19 cellular contexts compared by ENCODE assay signal in the genomic region with DNA sequence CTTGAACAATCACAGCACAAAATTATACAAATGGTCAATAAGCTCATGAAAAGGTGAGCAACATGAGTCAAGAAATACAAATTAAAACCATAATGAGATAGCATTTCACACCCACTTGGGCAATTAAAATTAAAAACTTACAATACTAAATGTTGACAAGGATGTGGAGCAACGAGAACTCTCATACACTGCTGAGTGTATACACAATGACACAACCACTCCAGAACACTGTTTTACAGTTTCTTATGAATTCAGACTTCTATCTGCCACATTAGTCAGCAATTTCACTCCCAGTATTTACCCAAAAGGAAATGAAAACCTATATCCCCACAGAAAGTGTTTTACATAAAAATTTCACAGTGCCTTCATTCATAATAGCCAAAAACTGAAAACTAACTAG. TPM values are rescaled to one million over a fixed set of nuclear protein-coding genes. Genes with fewer than 3 reads are reported as not detected.
DNase-seq lines count a peak whose midpoint lies in the region; ATAC-seq, FAIRE-seq and TF ChIP-seq lines count a peak whose summit lies in the region.
"Had no signal": no experiment of that assay in that cellular context is flagged by ENCODE, and none has a peak within 500 bp of the region (broad histone marks: within the 10 kb centered on the region; RNA-seq: fewer than 3 reads in every experiment).

No MANE protein-coding gene starts in this region.

- H3K4me3 Mint-ChIP-seq in T-helper 1 cell treated with Interleukin-12 subunit alpha and Interleukin-12 subunit beta and Interleukin-4 antibody, amounts not matched to agents 30 μg/mL and 1 μg/mL, for 36 hours = no peak overlapping the region
- H3K4me3 Mint-ChIP-seq in HFFc6 (no peak overlapping the region), natural killer cell (no peak overlapping the region)
- H3K4me3 Mint-ChIP-seq in activated naive CD8-positive, alpha-beta T cell = peak overlapping the region; percentile 2

- H3K27me3 Mint-ChIP-seq in T-helper 1 cell treated with Interleukin-12 subunit alpha and Interleukin-12 subunit beta and Interleukin-4 antibody, amounts not matched to agents 30 μg/mL and 1 μg/mL, for 36 hours (ENCODE audit: low read depth) = no peaks in the 10 kb centered on the region
- H3K27me3 Mint-ChIP-seq in HFFc6 (ENCODE audit: insufficient read depth) (peaks cover 2% of the 10 kb centered on the region; the same call in 1 of the 2 replicates), natural killer cell (ENCODE audit: low read depth in 2 of 2) (no peaks in the 10 kb centered on the region)
- no peaks in the 10 kb centered on the region for H3K27me3 Mint-ChIP-seq in activated naive CD8-positive, alpha-beta T cell

- H3K36me3 Mint-ChIP-seq in T-helper 1 cell treated with Interleukin-12 subunit alpha and Interleukin-12 subunit beta and Interleukin-4 antibody, amounts not matched to agents 30 μg/mL and 1 μg/mL, for 36 hours (ENCODE audit: low read depth) = peaks cover 63% of the 10 kb centered on the region
- H3K36me3 Mint-ChIP-seq in HFFc6 (ENCODE audit: low read depth) (peaks cover 64% of the 10 kb centered on the region), natural killer cell (peaks cover 25% of the 10 kb centered on the region)
- H3K36me3 Mint-ChIP-seq in activated naive CD8-positive, alpha-beta T cell = peaks cover 48% of the 10 kb centered on the region

- ATAC-seq in natural killer cell = no peak
- no peak for ATAC-seq in HG03439 (IDR thresholded peaks at IDR 0.05; ENCODE audit: unreplicated experiment)
- ATAC-seq: lower lobe of right lung, psoas muscle, Right ventricle myocardium inferior had no signal

- TF ChIP-seq POLR2A in GM12892 (IDR thresholded peaks at IDR 0.05; ENCODE audit: low read depth, low read length) = no peak

- H3K4me1 Mint-ChIP-seq in T-helper 1 cell treated with Interleukin-12 subunit alpha and Interleukin-12 subunit beta and Interleukin-4 antibody, amounts not matched to agents 30 μg/mL and 1 μg/mL, for 36 hours (ENCODE audit: low read depth) = peaks cover 37% of the 10 kb centered on the region
- peaks cover 18% of the 10 kb centered on the region for H3K4me1 Mint-ChIP-seq in HFFc6 (ENCODE audit: low read depth)
- H3K4me1 Mint-ChIP-seq in activated naive CD8-positive, alpha-beta T cell (ENCODE audit: low read depth) = peaks cover 43% of the 10 kb centered on the region
- peaks cover 33 to 39% of the 10 kb centered on the region in 2 donors for H3K4me1 Mint-ChIP-seq in natural killer cell

- no peak for TF ChIP-seq CTCF in HFFc6 (IDR thresholded peaks at IDR 0.05)
- no peak for TF ChIP-seq CTCF in natural killer cell (IDR thresholded peaks at IDR 0.05)

- H3K27ac Mint-ChIP-seq in T-helper 1 cell treated with Interleukin-12 subunit alpha and Interleukin-12 subunit beta and Interleukin-4 antibody, amounts not matched to agents 30 μg/mL and 1 μg/mL, for 36 hours = peak overlapping the region; percentile 62
- peak overlapping the region; percentile 4; the same call in 1 of the 2 replicates for H3K27ac Mint-ChIP-seq in HFFc6
- peak overlapping the region; percentile 16 for H3K27ac Mint-ChIP-seq in activated naive CD8-positive, alpha-beta T cell
- peak overlapping the region; percentile 51 to 64 for H3K27ac Mint-ChIP-seq in natural killer cell

- peaks cover 12% of the 10 kb centered on the region for H3K9me3 Mint-ChIP-seq in T-helper 1 cell treated with Interleukin-12 subunit alpha and Interleukin-12 subunit beta and Interleukin-4 antibody, amounts not matched to agents 30 μg/mL and 1 μg/mL, for 36 hours
- H3K9me3 Mint-ChIP-seq in HFFc6 (no peaks in the 10 kb centered on the region), natural killer cell (no peaks in the 10 kb centered on the region)
- H3K9me3 Mint-ChIP-seq in activated naive CD8-positive, alpha-beta T cell (ENCODE audit: low read depth) = peaks cover 9% of the 10 kb centered on the region

- intact Hi-C loops in natural killer cell (cut with micrococcal nuclease) = no loop called here

- DNase-seq in T-helper 1 cell = no peak
- DNase-seq in HFFc6 = no peak
- no peak for DNase-seq in natural killer cell
- DNase-seq in Kasumi-1 (lab: John Stamatoyannopoulos, UW) = no peak
- DNase-seq in GM12892 (ENCODE audit: insufficient read length) = no peak
- DNase-seq: 8988T; C1 segment of cervical spinal cord; effector CD4-positive, alpha-beta T cell; head of caudate nucleus; lower lobe of right lung; NCI-H2081; NCI-H510A; psoas muscle; stimulated activated naive CD4-positive, alpha-beta T cell; trophoblast cell had no signal

- no peak for FAIRE-seq in GM12892 (lab: Jason Lieb, UNC)

RNA-seq across cellular contexts. Expression of gene GDI2, which starts 31.1 kb away (rescaled TPM):
- 100 to 1,000 TPM; 248 to 267 (median 259) TPM for total RNA-seq in HFFc6 (2021; fragmentation: NEBNext Ultra II Directional; extraction: Animal tissue kit (Norgen Biotek cat#: 25700))
- total RNA-seq in natural killer cell = 100 to 1,000 TPM in 2 of 3 donors, 10 to 100 TPM in 1; 97.9 to 104 (median 104) TPM
- 202 TPM for polyA plus RNA-seq in GM12892 (2012; ENCODE audit: missing spikeins)

Comparison
In these comparisons a context has a peak if more than half of its experiments do, and no peak if none do; other contexts are left out.
1. H3K27ac Mint-ChIP-seq: peak in every context shown above with its lines; median percentile 62 in T-helper 1 cell treated with Interleukin-12 subunit alpha and Interleukin-12 subunit beta and Interleukin-4 antibody, amounts not matched to agents 30 μg/mL and 1 μg/mL, for 36 hours; 58 in natural killer cell; 16 in activated naive CD8-positive, alpha-beta T cell; 4 in HFFc6.